ENCODE assay signal across 9 cellular contexts in the genomic region with DNA sequence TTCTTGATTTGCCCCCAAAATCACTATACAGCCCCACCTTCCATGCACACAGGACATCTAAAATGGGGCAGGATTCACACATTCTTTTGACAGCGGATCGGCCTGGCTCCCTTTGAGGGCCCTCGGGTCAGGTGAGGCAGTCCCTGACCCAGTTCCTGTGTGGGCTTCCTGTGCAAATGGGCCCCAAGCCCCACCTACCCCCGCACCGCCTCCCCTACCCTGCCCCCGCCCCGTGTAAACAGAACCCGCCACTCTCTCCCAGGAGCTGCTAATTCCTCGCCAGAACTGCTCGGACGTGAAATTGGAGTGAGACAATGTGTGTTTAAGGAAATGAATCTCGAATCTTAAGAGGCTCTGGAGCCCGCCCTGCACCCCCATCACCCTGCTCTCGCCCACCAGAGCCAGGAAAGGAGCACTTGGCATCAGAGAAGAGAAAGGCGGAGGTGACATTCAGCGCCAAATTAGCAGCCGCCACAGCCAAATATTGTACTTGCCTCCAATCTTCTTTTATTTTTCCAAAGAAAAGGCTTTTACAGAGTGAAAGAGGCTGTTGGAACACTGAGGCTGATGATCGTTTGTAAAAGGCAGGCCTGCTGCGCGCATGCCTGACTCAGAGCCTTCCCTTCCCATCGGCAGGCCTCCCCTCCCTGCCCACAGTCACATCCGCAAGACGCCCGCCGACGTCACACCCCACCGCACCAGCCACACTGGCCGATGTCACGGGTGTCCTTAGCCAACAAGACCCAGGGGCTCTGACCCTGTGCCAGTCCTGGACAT. TPM values are rescaled to one million over a fixed set of nuclear protein-coding genes. Genes with fewer than 3 reads are reported as not detected.
A peak's percentile ranks its signal among the peaks of the same experiment; 100 is the strongest.
DNase-seq lines count a peak whose midpoint lies in the region; ATAC-seq and TF ChIP-seq lines count a peak whose summit lies in the region.
"Had no signal": no experiment of that assay in that cellular context is flagged by ENCODE, and none has a peak within 500 bp of the region (broad histone marks: within the 10 kb centered on the region; RNA-seq: fewer than 3 reads in every experiment).

No MANE protein-coding gene starts in this region.

- peaks cover 2% of the 10 kb centered on the region for H3K4me1 ChIP-seq in mesenchymal stem cell (ENCODE audit: control insufficient read depth, insufficient read depth, low read depth, low read length)

- WGBS in mesenchymal stem cell: 57% methylated on average over 20 of the region's 29 CpGs

- no peak overlapping the region for H3K23ac ChIP-seq in mesenchymal stem cell (ENCODE audit: low read length in 2 of 2)

- H4K91ac ChIP-seq in mesenchymal stem cell (ENCODE audit: low read length): no peak overlapping the region

- H3K4ac ChIP-seq in mesenchymal stem cell (ENCODE audit: low read depth in 1 of 2, low read length in 2 of 2): no peak overlapping the region

- DNase-seq in AG08396 (ENCODE audit: low spot score) (peak; percentile 52), cardiac fibroblast (ENCODE audit: low read depth in 2 of 2) (peak; percentile 2 to 37), mesenchymal stem cell (no peak), GM19238 (ENCODE audit: insufficient read length, low spot score) (no peak), GOT3 (lab: John Stamatoyannopoulos, UW) (no peak), Kasumi-1 (lab: John Stamatoyannopoulos, UW) (no peak)
- DNase-seq in stimulated activated CD8-positive, alpha-beta memory T cell treated with anti-CD3 and anti-CD28 coated beads, Interleukin-15, amount 100 ng/mL, for 1 hour (ENCODE audit: low read depth): peak; percentile 40

- H3K9ac ChIP-seq in mesenchymal stem cell (ENCODE audit: low read length): peak overlapping the region; percentile 77

- H3K36me3 ChIP-seq in mesenchymal stem cell (ENCODE audit: control insufficient read depth in 1 of 2, insufficient read depth in 2 of 2, low read depth in 1 of 2, low read length in 2 of 2): no peaks in the 10 kb centered on the region

- no peak overlapping the region for H3K27ac ChIP-seq in mesenchymal stem cell (ENCODE audit: low read length, poor library complexity, severe bottlenecking)
- H3K27ac ChIP-seq: C4-2B had no signal

- H2BK5ac ChIP-seq in mesenchymal stem cell (ENCODE audit: low read depth, low read length, poor library complexity, severe bottlenecking): no peak overlapping the region

- H3K14ac ChIP-seq in mesenchymal stem cell (ENCODE audit: low read length in 2 of 2): no peak overlapping the region

- no peak overlapping the region for H2AFZ ChIP-seq in mesenchymal stem cell (ENCODE audit: low read depth, low read length)

- ATAC-seq in activated CD4-positive, CD25-positive, alpha-beta regulatory T cell treated with anti-CD3 and anti-CD28 coated beads, Interleukin-2, amount 50 U/mL, for 24 hours: peak; percentile 78 to 83

- H2BK15ac ChIP-seq in mesenchymal stem cell (ENCODE audit: low read depth, poor library complexity, severe bottlenecking): no peak overlapping the region

- no peaks in the 10 kb centered on the region for H3K79me1 ChIP-seq in mesenchymal stem cell (replicated peaks; ENCODE audit: low read length, poor library complexity, severe bottlenecking)

- no peak overlapping the region for H2BK12ac ChIP-seq in mesenchymal stem cell (ENCODE audit: low read length in 2 of 2)

- H3K4me3 ChIP-seq in cardiac fibroblast (replicated peaks in 1 of 2; ENCODE audit: low read depth in 2 of 2, low read length in 2 of 2): no peak overlapping the region
- peak overlapping the region in 1 of 2 experiments; percentile 57 for H3K4me3 ChIP-seq in mesenchymal stem cell (ENCODE audit: insufficient read depth in 1 of 2, low read depth in 1 of 2, low read length in 2 of 2)

- no peak overlapping the region for H2AK5ac ChIP-seq in mesenchymal stem cell (ENCODE audit: low read length, severe bottlenecking)

- H2BK120ac ChIP-seq in mesenchymal stem cell (ENCODE audit: low read depth, low read length): no peak overlapping the region

- no peak overlapping the region for H4K8ac ChIP-seq in mesenchymal stem cell (ENCODE audit: low read length)

- H3K4me2 ChIP-seq in mesenchymal stem cell (ENCODE audit: low read length, poor library complexity, severe bottlenecking): no peak overlapping the region

- H3K27me3 ChIP-seq in mesenchymal stem cell (ENCODE audit: control insufficient read depth in 1 of 2, insufficient read depth in 1 of 2, low read length in 2 of 2): peaks cover 17 to 32% of the 10 kb centered on the region in 2 experiments

- no peak overlapping the region for H3K18ac ChIP-seq in mesenchymal stem cell (ENCODE audit: low read depth in 1 of 2, low read length in 2 of 2)

- H3K9me3 ChIP-seq in mesenchymal stem cell (ENCODE audit: control insufficient read depth, low read length): no peaks in the 10 kb centered on the region

- TF ChIP-seq CTCF in cardiac fibroblast (IDR thresholded peaks at IDR 0.05; ENCODE audit: low read depth, low read length): no peak

RNA-seq across cellular contexts. Expression of a gene that starts 53.1 kb away (rescaled TPM):
- polyA plus RNA-seq in mesenchymal stem cell (2013, experiment 1 of 2): 0.07 TPM
- 0.10 TPM for polyA plus RNA-seq in mesenchymal stem cell (2013, experiment 2 of 2)

Comparison
In these comparisons a context has a peak if more than half of its experiments do, and no peak if none do; other contexts are left out.
1. DNase-seq: peak in AG08396 (single experiment), cardiac fibroblast (2 of 2) and stimulated activated CD8-positive, alpha-beta memory T cell treated with anti-CD3 and anti-CD28 coated beads, Interleukin-15, amount 100 ng/mL, for 1 hour (single experiment); none in mesenchymal stem cell (single experiment), GM19238 (single experiment), GOT3 (single experiment) and Kasumi-1 (0 of 2).